Comparison of ENCODE assay signal across 1 cellular context in the genomic region with DNA sequence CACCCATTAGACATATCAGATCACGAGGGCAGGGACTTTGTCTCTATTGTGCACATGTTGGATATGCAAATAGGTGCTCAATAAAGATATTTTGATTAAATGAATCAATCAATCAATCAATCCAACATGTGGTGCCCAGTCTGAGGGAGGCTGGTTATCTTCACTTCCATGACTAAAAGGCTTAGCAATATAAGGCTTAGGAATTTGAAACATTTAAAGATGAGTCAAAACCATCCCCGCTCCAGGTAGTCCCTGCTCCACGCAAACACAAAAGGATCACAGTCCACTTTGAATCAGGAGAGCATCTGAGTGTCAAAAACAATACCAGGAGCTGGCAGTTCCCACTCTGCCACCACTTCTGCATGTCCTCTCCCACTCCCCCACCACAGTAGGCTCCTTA.
TF ChIP-seq lines count a peak whose summit lies in the region.

No MANE protein-coding gene starts in this region.

TF ChIP-seq in HepG2, 621 proteins besides CTCF, POLR2A, EP300 and RAD21 (continued from another document):
- TF ChIP-seq, protein P1, sequence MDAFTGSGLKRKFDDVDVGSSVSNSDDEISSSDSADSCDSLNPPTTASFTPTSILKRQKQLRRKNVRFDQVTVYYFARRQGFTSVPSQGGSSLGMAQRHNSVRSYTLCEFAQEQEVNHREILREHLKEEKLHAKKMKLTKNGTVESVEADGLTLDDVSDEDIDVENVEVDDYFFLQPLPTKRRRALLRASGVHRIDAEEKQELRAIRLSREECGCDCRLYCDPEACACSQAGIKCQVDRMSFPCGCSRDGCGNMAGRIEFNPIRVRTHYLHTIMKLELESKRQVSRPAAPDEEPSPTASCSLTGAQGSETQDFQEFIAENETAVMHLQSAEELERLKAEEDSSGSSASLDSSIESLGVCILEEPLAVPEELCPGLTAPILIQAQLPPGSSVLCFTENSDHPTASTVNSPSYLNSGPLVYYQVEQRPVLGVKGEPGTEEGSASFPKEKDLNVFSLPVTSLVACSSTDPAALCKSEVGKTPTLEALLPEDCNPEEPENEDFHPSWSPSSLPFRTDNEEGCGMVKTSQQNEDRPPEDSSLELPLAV (CRISPR knock-in tag; conservative IDR thresholded peaks at IDR 0.05; ENCODE audit: low read depth), result no peak
- TF ChIP-seq FOSL1 (CRISPR knock-in tag; IDR thresholded peaks at IDR 0.05; ENCODE audit: borderline replicate concordance) (no peak), KMT2A (CRISPR knock-in tag; IDR thresholded peaks at IDR 0.05) (no peak), ZNF296 (CRISPR knock-in tag; conservative IDR thresholded peaks at IDR 0.05) (no peak), ZNF816 (CRISPR knock-in tag; IDR thresholded peaks at IDR 0.05; ENCODE audit: borderline replicate concordance) (no peak), FLYWCH1 (CRISPR knock-in tag; IDR thresholded peaks at IDR 0.05) (no peak), ATF3 (CRISPR knock-in tag; IDR thresholded peaks at IDR 0.05) (no peak), ZNF75D (CRISPR knock-in tag; IDR thresholded peaks at IDR 0.05; ENCODE audit: borderline replicate concordance) (no peak), GABPB1 (CRISPR knock-in tag; IDR thresholded peaks at IDR 0.05) (no peak), HNRNPLL (IDR thresholded peaks at IDR 0.05; ENCODE audit: low read depth, low read length, poor library complexity, severe bottlenecking) (no peak), ZMYM4 (CRISPR knock-in tag; IDR thresholded peaks at IDR 0.05) (0 out of 2 replicates have a peak, but pooled peaks have one; percentile 24), FOXP4 (CRISPR knock-in tag; IDR thresholded peaks at IDR 0.05) (no peak), ZNF7 (CRISPR knock-in tag; IDR thresholded peaks at IDR 0.05) (peak; percentile 55; the same call in 1 of the 2 replicates), NFYB (CRISPR knock-in tag; IDR thresholded peaks at IDR 0.05) (no peak), ETV6 (CRISPR knock-in tag; conservative IDR thresholded peaks at IDR 0.05) (no peak), FOXA3 (CRISPR knock-in tag; IDR thresholded peaks at IDR 0.05) (0 out of 2 replicates have a peak, but pooled peaks have one; percentile 7), ZNF10 (CRISPR knock-in tag; IDR thresholded peaks at IDR 0.05; ENCODE audit: borderline replicate concordance, low read depth) (no peak), RCOR2 (CRISPR knock-in tag; IDR thresholded peaks at IDR 0.05) (no peak), ZBTB39 (CRISPR knock-in tag; IDR thresholded peaks at IDR 0.05) (no peak)
- TF ChIP-seq, protein P2, sequence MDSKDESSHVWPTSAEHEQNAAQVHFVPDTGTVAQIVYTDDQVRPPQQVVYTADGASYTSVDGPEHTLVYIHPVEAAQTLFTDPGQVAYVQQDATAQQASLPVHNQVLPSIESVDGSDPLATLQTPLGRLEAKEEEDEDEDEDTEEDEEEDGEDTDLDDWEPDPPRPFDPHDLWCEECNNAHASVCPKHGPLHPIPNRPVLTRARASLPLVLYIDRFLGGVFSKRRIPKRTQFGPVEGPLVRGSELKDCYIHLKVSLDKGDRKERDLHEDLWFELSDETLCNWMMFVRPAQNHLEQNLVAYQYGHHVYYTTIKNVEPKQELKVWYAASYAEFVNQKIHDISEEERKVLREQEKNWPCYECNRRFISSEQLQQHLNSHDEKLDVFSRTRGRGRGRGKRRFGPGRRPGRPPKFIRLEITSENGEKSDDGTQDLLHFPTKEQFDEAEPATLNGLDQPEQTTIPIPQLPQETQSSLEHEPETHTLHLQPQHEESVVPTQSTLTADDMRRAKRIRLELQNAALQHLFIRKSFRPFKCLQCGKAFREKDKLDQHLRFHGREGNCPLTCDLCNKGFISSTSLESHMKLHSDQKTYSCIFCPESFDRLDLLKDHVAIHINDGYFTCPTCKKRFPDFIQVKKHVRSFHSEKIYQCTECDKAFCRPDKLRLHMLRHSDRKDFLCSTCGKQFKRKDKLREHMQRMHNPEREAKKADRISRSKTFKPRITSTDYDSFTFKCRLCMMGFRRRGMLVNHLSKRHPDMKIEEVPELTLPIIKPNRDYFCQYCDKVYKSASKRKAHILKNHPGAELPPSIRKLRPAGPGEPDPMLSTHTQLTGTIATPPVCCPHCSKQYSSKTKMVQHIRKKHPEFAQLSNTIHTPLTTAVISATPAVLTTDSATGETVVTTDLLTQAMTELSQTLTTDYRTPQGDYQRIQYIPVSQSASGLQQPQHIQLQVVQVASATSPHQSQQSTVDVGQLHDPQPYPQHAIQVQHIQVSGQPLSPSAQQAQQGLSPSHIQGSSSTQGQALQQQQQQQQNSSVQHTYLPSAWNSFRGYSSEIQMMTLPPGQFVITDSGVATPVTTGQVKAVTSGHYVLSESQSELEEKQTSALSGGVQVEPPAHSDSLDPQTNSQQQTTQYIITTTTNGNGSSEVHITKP (CRISPR knock-in tag; IDR thresholded peaks at IDR 0.05; ENCODE audit: low read depth), result no peak
- TF ChIP-seq, protein P3, sequence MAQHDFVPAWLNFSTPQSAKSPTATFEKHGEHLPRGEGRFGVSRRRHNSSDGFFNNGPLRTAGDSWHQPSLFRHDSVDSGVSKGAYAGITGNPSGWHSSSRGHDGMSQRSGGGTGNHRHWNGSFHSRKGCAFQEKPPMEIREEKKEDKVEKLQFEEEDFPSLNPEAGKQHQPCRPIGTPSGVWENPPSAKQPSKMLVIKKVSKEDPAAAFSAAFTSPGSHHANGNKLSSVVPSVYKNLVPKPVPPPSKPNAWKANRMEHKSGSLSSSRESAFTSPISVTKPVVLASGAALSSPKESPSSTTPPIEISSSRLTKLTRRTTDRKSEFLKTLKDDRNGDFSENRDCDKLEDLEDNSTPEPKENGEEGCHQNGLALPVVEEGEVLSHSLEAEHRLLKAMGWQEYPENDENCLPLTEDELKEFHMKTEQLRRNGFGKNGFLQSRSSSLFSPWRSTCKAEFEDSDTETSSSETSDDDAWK (CRISPR knock-in tag; IDR thresholded peaks at IDR 0.05), result no peak
- TF ChIP-seq, protein P4, sequence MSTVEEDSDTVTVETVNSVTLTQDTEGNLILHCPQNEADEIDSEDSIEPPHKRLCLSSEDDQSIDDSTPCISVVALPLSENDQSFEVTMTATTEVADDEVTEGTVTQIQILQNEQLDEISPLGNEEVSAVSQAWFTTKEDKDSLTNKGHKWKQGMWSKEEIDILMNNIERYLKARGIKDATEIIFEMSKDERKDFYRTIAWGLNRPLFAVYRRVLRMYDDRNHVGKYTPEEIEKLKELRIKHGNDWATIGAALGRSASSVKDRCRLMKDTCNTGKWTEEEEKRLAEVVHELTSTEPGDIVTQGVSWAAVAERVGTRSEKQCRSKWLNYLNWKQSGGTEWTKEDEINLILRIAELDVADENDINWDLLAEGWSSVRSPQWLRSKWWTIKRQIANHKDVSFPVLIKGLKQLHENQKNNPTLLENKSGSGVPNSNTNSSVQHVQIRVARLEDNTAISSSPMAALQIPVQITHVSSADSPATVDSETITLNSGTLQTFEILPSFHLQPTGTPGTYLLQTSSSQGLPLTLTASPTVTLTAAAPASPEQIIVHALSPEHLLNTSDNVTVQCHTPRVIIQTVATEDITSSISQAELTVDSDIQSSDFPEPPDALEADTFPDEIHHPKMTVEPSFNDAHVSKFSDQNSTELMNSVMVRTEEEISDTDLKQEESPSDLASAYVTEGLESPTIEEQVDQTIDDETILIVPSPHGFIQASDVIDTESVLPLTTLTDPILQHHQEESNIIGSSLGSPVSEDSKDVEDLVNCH (CRISPR knock-in tag; IDR thresholded peaks at IDR 0.05), result no peak
